In genomic region chr18:61196745-61197144, GRCh38 we compare ENCODE assay signal across 30 cellular contexts.
"Had no signal": no experiment of that assay in that cellular context is flagged by ENCODE, and none has a peak within 500 bp of the region (broad histone marks: within the 10 kb centered on the region; RNA-seq: fewer than 3 reads in every experiment).

No MANE protein-coding gene starts in this region.

- H3K27ac ChIP-seq: ascending aorta, cardiac muscle cell, VCaP had no signal

- H3K4me3 ChIP-seq: ascending aorta, cardiac muscle cell had no signal

- H3K27me3 ChIP-seq: ascending aorta, cardiac muscle cell had no signal

- DNase-seq: activated CD4-positive, alpha-beta memory T cell treated with anti-CD3 and anti-CD28 coated beads, Interleukin-2, amount 10 ng/mL, durations not matched to agents 7 days and 5 days; activated CD4-positive, alpha-beta T cell treated with anti-CD3 and anti-CD28 coated beads for 1 hour; activated CD4-positive, alpha-beta T cell treated with anti-CD3 and anti-CD28 coated beads for 36 hours; activated CD4-positive, alpha-beta T cell treated with anti-CD3 and anti-CD28 coated beads for 48 hours; activated CD4-positive, alpha-beta T cell treated with anti-CD3 and anti-CD28 coated beads, Interleukin-2, amount 10 ng/mL, durations not matched to agents 7 days and 5 days; activated CD4-positive, alpha-beta T cell treated with anti-CD3 and anti-CD28 coated beads, Interleukin-2, amount 50 U/mL, for 48 hours; activated CD4-positive, CD25-positive, alpha-beta regulatory T cell; activated CD8-positive, alpha-beta memory T cell treated with anti-CD3 and anti-CD28 coated beads for 24 hours; activated CD8-positive, alpha-beta memory T cell treated with anti-CD3 and anti-CD28 coated beads, Interleukin-2, amount 10 ng/mL, durations not matched to agents 7 days and 5 days; activated CD8-positive, alpha-beta memory T cell treated with anti-CD3 and anti-CD28 coated beads, Interleukin-2, amount 50 U/mL, for 48 hours; activated CD8-positive, alpha-beta T cell treated with anti-CD3 and anti-CD28 coated beads, Interleukin-2, amount 10 ng/mL, durations not matched to agents 7 days and 5 days; activated effector memory CD4-positive, alpha-beta T cell treated with Interleukin-2 at 50 U/mL for 16 hours; activated gamma-delta T cell; activated naive CD4-positive, alpha-beta T cell treated with anti-CD3 and anti-CD28 coated beads, Interleukin-2, amount 10 ng/mL, durations not matched to agents 7 days and 5 days; activated naive CD4-positive, alpha-beta T cell treated with Interleukin-2 at 50 U/mL for 16 hours; activated naive CD8-positive, alpha-beta T cell treated with anti-CD3 and anti-CD28 coated beads, Interleukin-2, amount 10 ng/mL, durations not matched to agents 7 days and 5 days; activated naive CD8-positive, alpha-beta T cell treated with anti-CD3 and anti-CD28 coated beads, Interleukin-2, amount 50 U/mL, for 24 hours; activated T-cell treated with anti-CD3 and anti-CD28 coated beads, Interleukin-2, amount 50 U/mL, for 24 hours; activated T-cell treated with anti-CD3 and anti-CD28 coated beads, Interleukin-2, amount 50 U/mL, for 48 hours; amygdala; anterior cingulate cortex; caudate nucleus; cerebellar nuclear complex; T-helper 2 cell; T-helper 9 cell had no signal

- H3K4me1 ChIP-seq: ascending aorta had no signal

- H3K36me3 ChIP-seq: ascending aorta, cardiac muscle cell had no signal

- H3K9me3 ChIP-seq: ascending aorta had no signal

- FAIRE-seq: bronchial epithelial cell, TTC549 had no signal
